27 cellular contexts compared by ENCODE assay signal in the genomic region with DNA sequence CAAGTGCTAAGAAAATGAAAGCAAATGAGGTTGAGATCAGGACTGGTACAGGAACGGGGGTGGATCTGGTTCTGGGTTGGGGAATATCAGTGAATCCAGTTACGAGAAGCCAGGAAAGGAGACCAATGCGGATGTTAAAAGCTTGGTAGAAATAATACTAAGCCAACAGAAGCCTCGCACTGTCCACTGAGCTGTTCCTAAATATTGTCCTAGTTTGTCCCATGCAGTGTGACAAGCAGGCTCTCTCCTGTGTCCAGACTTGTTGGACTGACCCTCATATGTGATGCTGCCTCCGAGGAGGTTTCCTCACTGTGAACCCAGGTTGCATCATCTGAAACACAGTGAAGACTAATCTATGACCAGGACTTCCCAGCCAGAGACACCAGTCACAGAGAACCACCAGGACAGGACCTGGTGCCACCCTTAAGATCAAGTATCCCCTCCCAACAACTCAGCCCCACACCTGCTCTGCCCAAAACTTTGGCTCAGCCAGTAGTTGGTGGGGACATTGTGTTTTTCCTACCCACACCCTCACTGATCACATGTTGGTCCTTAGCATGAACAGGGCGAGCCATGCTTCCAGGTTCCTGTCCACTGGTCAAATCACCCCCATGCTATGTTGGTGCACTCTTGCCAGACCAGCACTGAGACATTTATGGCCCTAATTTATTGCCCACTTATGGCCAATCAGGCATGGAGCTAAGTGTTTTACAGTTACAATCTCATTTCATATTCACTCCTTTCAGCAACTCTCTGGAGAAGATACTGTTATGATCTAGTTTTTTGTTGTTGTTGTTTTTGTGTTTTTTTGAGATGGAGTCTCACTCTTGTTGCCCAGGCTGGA. TPM values are rescaled to one million over a fixed set of nuclear protein-coding genes. Genes with fewer than 3 reads are reported as not detected.
DNase-seq lines count a peak whose midpoint lies in the region; ATAC-seq and TF ChIP-seq lines count a peak whose summit lies in the region.
"Had no signal": no experiment of that assay in that cellular context is flagged by ENCODE, and none has a peak within 500 bp of the region (broad histone marks: within the 10 kb centered on the region; RNA-seq: fewer than 3 reads in every experiment).

No MANE protein-coding gene starts in this region.

- H3K27me3 ChIP-seq in breast epithelium, result no peaks in the 10 kb centered on the region
- H3K27me3 ChIP-seq: cardiac muscle cell, SJSA1, vagina had no signal

- H3K36me3 Mint-ChIP-seq in MCF 10A (ENCODE audit: insufficient read depth, unreplicated experiment), result peaks cover 6% of the 10 kb centered on the region
- no peaks in the 10 kb centered on the region for H3K36me3 Mint-ChIP-seq in activated naive CD8-positive, alpha-beta T cell treated with anti-CD3 and anti-CD28 coated beads for 36 hours

- POLR2A ChIA-PET in MCF 10A (lab: Yijun Ruan, JAX), result interaction anchor here (0.6 to 1.7 kb wide), 4 partner anchors 10 to 86 kb away, joined by 4 to 6 read pairs (median 4); no protein-coding TSS in a partner anchor

- peak; percentile 34 for ATAC-seq in left colon
- no peak for ATAC-seq in HG03432 (IDR thresholded peaks at IDR 0.05; ENCODE audit: unreplicated experiment)

- CTCF ChIA-PET in MCF 10A (lab: Yijun Ruan, JAX), result interaction anchor here (0.5 to 1.0 kb wide), 5 partner anchors 11 to 166 kb away, joined by 3 read pairs; no protein-coding TSS in a partner anchor

- peak; percentile 32 for DNase-seq in MCF 10A (ENCODE audit: unreplicated experiment)
- no peak for DNase-seq in breast epithelium (ENCODE audit: low spot score in 2 of 2)
- peak; percentile 87 for DNase-seq in OCI-M1 (lab: John Stamatoyannopoulos, UW)
- DNase-seq in left colon, result no peak
- DNase-seq in activated naive CD8-positive, alpha-beta T cell treated with anti-CD3 and anti-CD28 coated beads for 36 hours, result no peak
- DNase-seq in NCI-H2171 treated with DMSO at 0.1 percent for 48 hours (lab: John Stamatoyannopoulos, UW), result no peak
- no peak for DNase-seq in coronary artery (ENCODE audit: low spot score)
- DNase-seq: ACHN; activated CD4-positive, alpha-beta T cell treated with anti-CD3 and anti-CD28 coated beads, Interleukin-2, amount 50 U/mL, for 48 hours; activated effector memory CD4-positive, alpha-beta T cell treated with anti-CD3 and anti-CD28 coated beads, Interleukin-2, amount 50 U/mL, for 16 hours; dermis blood vessel endothelial cell; DMS 273 treated with DMSO at 0.1 percent for 48 hours; GOT3; Kasumi-1; NCI-H774; stimulated activated CD4-positive, alpha-beta T cell treated with anti-CD3 and anti-CD28 coated beads, Interleukin-12 subunit alpha, Interleukin-12 subunit beta, amount 100 ng/mL, for 4 hours; substantia nigra; T-helper 2 cell had no signal

- no peaks in the 10 kb centered on the region for H3K27me3 Mint-ChIP-seq in MCF 10A (ENCODE audit: insufficient read depth, unreplicated experiment)
- H3K27me3 Mint-ChIP-seq in activated naive CD8-positive, alpha-beta T cell treated with anti-CD3 and anti-CD28 coated beads for 36 hours, result peaks cover 16% of the 10 kb centered on the region

- intact Hi-C loops in MCF 10A (cut with micrococcal nuclease) (no loop called here), breast epithelium (cut with DNase I; ENCODE audit: low total_unique reads) (no loop called here), left colon (cut with DNase I, micrococcal nuclease) (no loop called here)

- no peaks in the 10 kb centered on the region for H3K36me3 ChIP-seq in breast epithelium
- H3K36me3 ChIP-seq: cardiac muscle cell, SJSA1, vagina had no signal

- no peak for TF ChIP-seq CTCF in MCF 10A (IDR thresholded peaks at IDR 0.05; ENCODE audit: unreplicated experiment)
- TF ChIP-seq CTCF in breast epithelium (IDR thresholded peaks at IDR 0.05), result no peak
- no peak for TF ChIP-seq CTCF in coronary artery (IDR thresholded peaks at IDR 0.05)

- H3K27ac Mint-ChIP-seq in MCF 10A (ENCODE audit: low read depth, unreplicated experiment), result peak overlapping the region; percentile 89
- H3K27ac Mint-ChIP-seq in activated naive CD8-positive, alpha-beta T cell treated with anti-CD3 and anti-CD28 coated beads for 36 hours, result no peak overlapping the region

- TF ChIP-seq POLR2A in breast epithelium (IDR thresholded peaks at IDR 0.05), result no peak

- H3K27ac ChIP-seq in breast epithelium (no peak overlapping the region), coronary artery (no peak overlapping the region)
- H3K27ac ChIP-seq: C4-2B, cardiac muscle cell, SJSA1, vagina had no signal

- H3K9me3 Mint-ChIP-seq in MCF 10A (ENCODE audit: unreplicated experiment), result no peaks in the 10 kb centered on the region
- H3K9me3 Mint-ChIP-seq in activated naive CD8-positive, alpha-beta T cell treated with anti-CD3 and anti-CD28 coated beads for 36 hours, result no peaks in the 10 kb centered on the region

- H3K4me1 Mint-ChIP-seq in MCF 10A (ENCODE audit: insufficient read depth, unreplicated experiment), result peaks cover 24% of the 10 kb centered on the region
- H3K4me1 Mint-ChIP-seq in activated naive CD8-positive, alpha-beta T cell treated with anti-CD3 and anti-CD28 coated beads for 36 hours, result peaks cover 2% of the 10 kb centered on the region

- H3K4me3 Mint-ChIP-seq in MCF 10A (ENCODE audit: unreplicated experiment), result no peak overlapping the region
- no peak overlapping the region for H3K4me3 Mint-ChIP-seq in activated naive CD8-positive, alpha-beta T cell treated with anti-CD3 and anti-CD28 coated beads for 36 hours

- BruUV-seq in MCF 10A (replicated peaks; lab: Mats Ljungman, UMichigan), result no TSS peak

- H3K4me3 ChIP-seq in breast epithelium, result no peak overlapping the region
- H3K4me3 ChIP-seq in coronary artery, result no peak overlapping the region
- H3K4me3 ChIP-seq: cardiac muscle cell, lung, SJSA1, vagina had no signal

- no peaks in the 10 kb centered on the region for H3K4me1 ChIP-seq in breast epithelium
- H3K4me1 ChIP-seq: SJSA1, vagina had no signal

- H3K9me3 ChIP-seq in breast epithelium, result no peaks in the 10 kb centered on the region
- H3K9me3 ChIP-seq: SJSA1, vagina had no signal

RNA-seq across cellular contexts. Expression of a gene that starts 32.6 kb away (rescaled TPM):
- total RNA-seq in MCF 10A (2022), result 9.5 and 12.5 TPM in 2 replicates
- 10 to 100 TPM in 2 of 3 donors, 1 to 10 TPM in 1; 3.0 to 18.0 (median 18.0) TPM for total RNA-seq in breast epithelium
- total RNA-seq in left colon, result 100 to 1,000 TPM; 322 to 715 TPM
- total RNA-seq in activated naive CD8-positive, alpha-beta T cell treated with anti-CD3 and anti-CD28 coated beads for 36 hours, result not detected
- total RNA-seq: cardiac muscle cell, endothelial cell of umbilical vein, fibroblast of villous mesenchyme, osteoblast, SJSA1 had no signal

Comparison
In these comparisons a context has a peak if more than half of its experiments do, and no peak if none do; other contexts are left out.
1. DNase-seq: peak in MCF 10A (single experiment) and OCI-M1 (single experiment); none in breast epithelium (0 of 2), left colon (0 of 2), activated naive CD8-positive, alpha-beta T cell treated with anti-CD3 and anti-CD28 coated beads for 36 hours (single experiment), NCI-H2171 treated with DMSO at 0.1 percent for 48 hours (single experiment) and coronary artery (single experiment).
2. RNA of a gene that starts 32.6 kb away (total RNA-seq): 322 to 715 TPM in left colon; 3.0 to 18.0 TPM in breast epithelium, 9.5 to 12.5 TPM in MCF 10A and not detected in activated naive CD8-positive, alpha-beta T cell treated with anti-CD3 and anti-CD28 coated beads for 36 hours; every median in the first group is over 10 times any median in the second.